Comparison of ENCODE assay signal across 16 cellular contexts in genomic region chr1:55833452-55834160, GRCh38.
DNase-seq lines count a peak whose midpoint lies in the region; ATAC-seq, FAIRE-seq and TF ChIP-seq lines count a peak whose summit lies in the region.
"Had no signal": no experiment of that assay in that cellular context is flagged by ENCODE, and none has a peak within 500 bp of the region (broad histone marks: within the 10 kb centered on the region; RNA-seq: fewer than 3 reads in every experiment).

No MANE protein-coding gene starts in this region.

- H3K9me3 Mint-ChIP-seq in activated naive CD4-positive, alpha-beta T cell treated with anti-CD3 and anti-CD28 coated beads, Interleukin-2, amount 50 U/mL, for 72 hours = peaks cover 0 to 5% of the 10 kb centered on the region in 2 donors

- TF ChIP-seq CTCF in bronchial epithelial cell (IDR thresholded peaks at IDR 0.05; ENCODE audit: insufficient read depth, low read length, severe bottlenecking) = no peak

- H3K27ac ChIP-seq in muscle layer of duodenum (ENCODE audit: low read length) = peak overlapping the region; percentile 36

- H3K27me3 ChIP-seq in MG63 = no peaks in the 10 kb centered on the region
- peaks cover 2% of the 10 kb centered on the region for H3K27me3 ChIP-seq in bronchial epithelial cell (ENCODE audit: control insufficient read depth, insufficient read depth, low read length)
- no peaks in the 10 kb centered on the region for H3K27me3 ChIP-seq in muscle layer of duodenum (ENCODE audit: low read depth, low read length)

- no peak overlapping the region for H3K27ac Mint-ChIP-seq in activated naive CD4-positive, alpha-beta T cell treated with anti-CD3 and anti-CD28 coated beads, Interleukin-2, amount 50 U/mL, for 72 hours

- peaks cover 0 to 6% of the 10 kb centered on the region in 2 donors for H3K4me1 ChIP-seq in muscle layer of duodenum (ENCODE audit: control insufficient read depth in 1 of 2, insufficient read depth in 2 of 2, low read length in 2 of 2)

- DNase-seq in AG20443 (ENCODE audit: low spot score) (peak; percentile 42), MG63 (peak; percentile 18), bronchial epithelial cell (ENCODE audit: low read depth) (no peak), SK-N-DZ (ENCODE audit: low spot score) (no peak), dermis blood vessel endothelial cell (no peak)
- no peak for DNase-seq in activated naive CD4-positive, alpha-beta T cell treated with anti-CD3 and anti-CD28 coated beads, Interleukin-2, amount 50 U/mL, for 72 hours (ENCODE audit: low spot score in 2 of 2)
- DNase-seq: activated CD4-positive, CD25-positive, alpha-beta regulatory T cell treated with anti-CD3 and anti-CD28 coated beads, Interleukin-2, amount 50 U/mL, for 72 hours; activated CD8-positive, alpha-beta memory T cell treated with anti-CD3 and anti-CD28 coated beads, Interleukin-2, amount 50 U/mL, for 48 hours; C1 segment of cervical spinal cord; NCI-H2171; posterior cingulate gyrus; stimulated activated CD4-positive, alpha-beta T cell treated with anti-CD3 and anti-CD28 coated beads, Interleukin-1b, Interleukin-23, amount 100 ng/mL, for 48 hours had no signal

- H3K9me3 ChIP-seq in MG63 (no peaks in the 10 kb centered on the region; the same call in 1 of the 2 replicates), muscle layer of duodenum (ENCODE audit: control insufficient read depth in 1 of 2, low read length in 2 of 2) (no peaks in the 10 kb centered on the region)

- no peaks in the 10 kb centered on the region for H3K36me3 Mint-ChIP-seq in activated naive CD4-positive, alpha-beta T cell treated with anti-CD3 and anti-CD28 coated beads, Interleukin-2, amount 50 U/mL, for 72 hours

- ATAC-seq in HG03095 (IDR thresholded peaks at IDR 0.05; ENCODE audit: unreplicated experiment) = no peak
- no peak for ATAC-seq in activated naive CD4-positive, alpha-beta T cell treated with anti-CD3 and anti-CD28 coated beads, Interleukin-2, amount 50 U/mL, for 72 hours

- no peaks in the 10 kb centered on the region for H3K36me3 ChIP-seq in MG63
- H3K36me3 ChIP-seq in bronchial epithelial cell (ENCODE audit: control insufficient read depth, insufficient read depth, low read length) = no peaks in the 10 kb centered on the region
- H3K36me3 ChIP-seq in muscle layer of duodenum (ENCODE audit: control insufficient read depth in 1 of 2, insufficient read depth in 2 of 2, low read length in 2 of 2) = no peaks in the 10 kb centered on the region

- peak; percentile 55 for FAIRE-seq in bronchial epithelial cell (lab: Jason Lieb, UNC)
- FAIRE-seq: H54, keratinocyte had no signal

- H3K4me3 ChIP-seq in MG63 (no peak overlapping the region), bronchial epithelial cell (ENCODE audit: low read depth, low read length) (no peak overlapping the region), muscle layer of duodenum (ENCODE audit: low read depth in 1 of 2, low read length in 2 of 2) (no peak overlapping the region)

Comparison
In these comparisons a context has a peak if more than half of its experiments do, and no peak if none do; other contexts are left out.
1. DNase-seq: peak in AG20443 (single experiment) and MG63 (single experiment); none in bronchial epithelial cell (single experiment), SK-N-DZ (single experiment), dermis blood vessel endothelial cell (single experiment) and activated naive CD4-positive, alpha-beta T cell treated with anti-CD3 and anti-CD28 coated beads, Interleukin-2, amount 50 U/mL, for 72 hours (0 of 2).